ENCODE assay signal across 38 cellular contexts in genomic region chr15:52397118-52397517, GRCh38.
"Had no signal": no experiment of that assay in that cellular context is flagged by ENCODE, and none has a peak within 500 bp of the region (broad histone marks: within the 10 kb centered on the region; RNA-seq: fewer than 3 reads in every experiment).

No MANE protein-coding gene starts in this region.

- H3K4me1 Mint-ChIP-seq: activated B cell treated with CpG ODN at 0.5 μM for 24 hours; activated naive CD4-positive, alpha-beta T cell treated with anti-CD3 and anti-CD28 coated beads, Interleukin-2, amount 50 U/mL, for 24 hours had no signal

- H3K27ac Mint-ChIP-seq: activated B cell treated with CpG ODN at 0.5 μM for 24 hours; activated CD4-positive, alpha-beta memory T cell treated with anti-CD3 and anti-CD28 coated beads, Interleukin-2, amount 10 ng/mL, durations not matched to agents 7 days and 5 days; activated CD8-positive, alpha-beta memory T cell treated with anti-CD3 and anti-CD28 coated beads, Interleukin-2, amount 10 ng/mL, durations not matched to agents 7 days and 5 days; activated naive CD4-positive, alpha-beta T cell treated with anti-CD3 and anti-CD28 coated beads, Interleukin-2, amount 50 U/mL, for 24 hours; activated naive CD8-positive, alpha-beta T cell treated with anti-CD3 and anti-CD28 coated beads, Interleukin-2, amount 10 ng/mL, durations not matched to agents 7 days and 5 days; activated T-cell treated with anti-CD3 and anti-CD28 coated beads, Interleukin-2, amount 50 U/mL, for 72 hours; T-helper 1 cell treated with Interleukin-12 subunit alpha and Interleukin-12 subunit beta and Interleukin-4 antibody, amounts not matched to agents 30 μg/mL and 1 μg/mL, for 36 hours; T-helper 2 cell treated with Interferon-gamma antibody and Interleukin-4, amounts not matched to agents 5 μg/mL and 100 μg/mL, for 36 hours had no signal

- H3K4me1 ChIP-seq: ascending aorta, SJSA1 had no signal

- H3K27ac ChIP-seq: ascending aorta, cardiac muscle cell, KMS-11, PC-9, RWPE1, SJSA1 had no signal

- H3K36me3 ChIP-seq: cardiac muscle cell had no signal

- H3K9me3 Mint-ChIP-seq: activated B cell treated with CpG ODN at 0.5 μM for 24 hours; activated CD4-positive, alpha-beta memory T cell treated with anti-CD3 and anti-CD28 coated beads, Interleukin-2, amount 10 ng/mL, durations not matched to agents 7 days and 5 days; activated naive CD4-positive, alpha-beta T cell treated with anti-CD3 and anti-CD28 coated beads, Interleukin-2, amount 50 U/mL, for 24 hours; activated naive CD8-positive, alpha-beta T cell treated with anti-CD3 and anti-CD28 coated beads, Interleukin-2, amount 10 ng/mL, durations not matched to agents 7 days and 5 days; activated T-cell treated with anti-CD3 and anti-CD28 coated beads, Interleukin-2, amount 50 U/mL, for 72 hours; activated T-helper 17 cell treated with anti-CD3 and anti-CD28 coated beads, Interleukin-2, amount 50 U/mL, for 72 hours; T-helper 1 cell treated with Interleukin-12 subunit alpha and Interleukin-12 subunit beta and Interleukin-4 antibody, amounts not matched to agents 30 μg/mL and 1 μg/mL, for 36 hours; T-helper 2 cell treated with Interferon-gamma antibody and Interleukin-4, amounts not matched to agents 5 μg/mL and 100 μg/mL, for 36 hours had no signal

- H3K27me3 Mint-ChIP-seq: activated B cell treated with CpG ODN at 0.5 μM for 24 hours; activated CD4-positive, alpha-beta memory T cell treated with anti-CD3 and anti-CD28 coated beads, Interleukin-2, amount 10 ng/mL, durations not matched to agents 7 days and 5 days; activated CD8-positive, alpha-beta memory T cell treated with anti-CD3 and anti-CD28 coated beads, Interleukin-2, amount 10 ng/mL, durations not matched to agents 7 days and 5 days; activated naive CD4-positive, alpha-beta T cell treated with anti-CD3 and anti-CD28 coated beads, Interleukin-2, amount 50 U/mL, for 24 hours; activated naive CD8-positive, alpha-beta T cell treated with anti-CD3 and anti-CD28 coated beads, Interleukin-2, amount 10 ng/mL, durations not matched to agents 7 days and 5 days; activated T-helper 17 cell treated with anti-CD3 and anti-CD28 coated beads, Interleukin-2, amount 50 U/mL, for 72 hours had no signal

- ATAC-seq: activated CD8-positive, alpha-beta memory T cell treated with anti-CD3 and anti-CD28 coated beads, Interleukin-2, amount 10 ng/mL, durations not matched to agents 7 days and 5 days; activated T-cell treated with anti-CD3 and anti-CD28 coated beads, Interleukin-2, amount 50 U/mL, for 72 hours; activated T-helper 17 cell treated with anti-CD3 and anti-CD28 coated beads, Interleukin-2, amount 50 U/mL, for 72 hours had no signal

- H3K9me3 ChIP-seq: ascending aorta, SJSA1, SK-N-SH had no signal

- DNase-seq: activated B cell treated with CpG ODN at 0.5 μM for 24 hours; activated CD4-positive, alpha-beta memory T cell treated with anti-CD3 and anti-CD28 coated beads, Interleukin-2, amount 10 ng/mL, durations not matched to agents 7 days and 5 days; activated CD4-positive, alpha-beta T cell treated with anti-CD3 and anti-CD28 coated beads for 1 hour; activated CD4-positive, alpha-beta T cell treated with anti-CD3 and anti-CD28 coated beads for 48 hours; activated CD8-positive, alpha-beta memory T cell treated with anti-CD3 and anti-CD28 coated beads for 24 hours; activated CD8-positive, alpha-beta memory T cell treated with anti-CD3 and anti-CD28 coated beads, Interleukin-2, amount 10 ng/mL, durations not matched to agents 7 days and 5 days; activated CD8-positive, alpha-beta memory T cell treated with anti-CD3 and anti-CD28 coated beads, Interleukin-2, amount 50 U/mL, for 48 hours; activated effector memory CD4-positive, alpha-beta T cell treated with anti-CD3 and anti-CD28 coated beads, Interleukin-2, amount 50 U/mL, for 16 hours; activated naive CD4-positive, alpha-beta T cell treated with Interleukin-2 at 50 U/mL for 16 hours; activated naive CD8-positive, alpha-beta T cell treated with anti-CD3 and anti-CD28 coated beads, Interleukin-2, amount 10 ng/mL, durations not matched to agents 7 days and 5 days; activated T-cell treated with anti-CD3 and anti-CD28 coated beads, Interleukin-2, amount 50 U/mL, for 1 hour; activated T-cell treated with anti-CD3 and anti-CD28 coated beads, Interleukin-2, amount 50 U/mL, for 72 hours; amygdala; cerebellar nuclear complex; MM.1S; MV-4-11; NCI-H1092; NCI-H1436 treated with DMSO at 0.1 percent for 48 hours; NCI-H187; NCI-H2029 treated with DMSO at 0.1 percent for 48 hours; NCI-H2107; NCI-H2171; NCI-H510A; NCI-H526; NCI-H748 treated with DMSO at 0.1 percent for 48 hours; NK-92 treated with Interleukin-12 subunit alpha and Interleukin-12 subunit beta, amount 100 ng/mL, for 24 hours; PC-9; SHP77; SK-N-SH had no signal

- H3K4me3 ChIP-seq: ascending aorta, cardiac muscle cell, PC-9, SJSA1 had no signal

- H3K27me3 ChIP-seq: ascending aorta, cardiac muscle cell, SJSA1 had no signal

- H3K4me3 Mint-ChIP-seq: activated B cell treated with CpG ODN at 0.5 μM for 24 hours; activated CD4-positive, alpha-beta memory T cell treated with anti-CD3 and anti-CD28 coated beads, Interleukin-2, amount 10 ng/mL, durations not matched to agents 7 days and 5 days; activated CD8-positive, alpha-beta memory T cell treated with anti-CD3 and anti-CD28 coated beads, Interleukin-2, amount 10 ng/mL, durations not matched to agents 7 days and 5 days; activated naive CD4-positive, alpha-beta T cell treated with anti-CD3 and anti-CD28 coated beads, Interleukin-2, amount 50 U/mL, for 24 hours; activated naive CD8-positive, alpha-beta T cell treated with anti-CD3 and anti-CD28 coated beads, Interleukin-2, amount 10 ng/mL, durations not matched to agents 7 days and 5 days; activated T-cell treated with anti-CD3 and anti-CD28 coated beads, Interleukin-2, amount 50 U/mL, for 72 hours; activated T-helper 17 cell treated with anti-CD3 and anti-CD28 coated beads, Interleukin-2, amount 50 U/mL, for 72 hours; T-helper 1 cell treated with Interleukin-12 subunit alpha and Interleukin-12 subunit beta and Interleukin-4 antibody, amounts not matched to agents 30 μg/mL and 1 μg/mL, for 36 hours; T-helper 2 cell treated with Interferon-gamma antibody and Interleukin-4, amounts not matched to agents 5 μg/mL and 100 μg/mL, for 36 hours had no signal
